Comparison of ENCODE assay signal across 1 cellular context in the genomic region with DNA sequence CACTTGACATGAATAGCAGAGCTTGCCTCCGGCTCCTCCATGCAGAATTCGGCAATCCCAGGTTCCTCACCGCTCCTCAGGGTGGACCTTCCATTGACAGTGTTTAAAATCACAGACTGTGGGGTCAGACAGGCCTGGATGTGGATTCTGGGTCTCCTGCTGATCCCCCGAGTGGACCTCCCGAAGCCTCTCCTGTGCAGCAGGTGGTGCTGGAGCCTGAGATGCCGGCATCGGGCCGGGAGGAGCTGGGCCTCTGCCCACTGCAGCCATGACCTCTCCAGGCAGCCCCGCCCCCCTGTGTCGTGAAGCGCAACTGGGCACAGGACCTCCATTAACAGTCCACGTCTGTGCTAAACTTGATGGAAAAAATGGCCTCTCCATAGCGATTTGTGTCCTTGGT.
TF ChIP-seq lines count a peak whose summit lies in the region.

No MANE protein-coding gene starts in this region.

TF ChIP-seq in GM23338, 12 proteins besides CTCF, POLR2A, EP300 and RAD21 (continued from another document):
- TF ChIP-seq, protein P1, sequence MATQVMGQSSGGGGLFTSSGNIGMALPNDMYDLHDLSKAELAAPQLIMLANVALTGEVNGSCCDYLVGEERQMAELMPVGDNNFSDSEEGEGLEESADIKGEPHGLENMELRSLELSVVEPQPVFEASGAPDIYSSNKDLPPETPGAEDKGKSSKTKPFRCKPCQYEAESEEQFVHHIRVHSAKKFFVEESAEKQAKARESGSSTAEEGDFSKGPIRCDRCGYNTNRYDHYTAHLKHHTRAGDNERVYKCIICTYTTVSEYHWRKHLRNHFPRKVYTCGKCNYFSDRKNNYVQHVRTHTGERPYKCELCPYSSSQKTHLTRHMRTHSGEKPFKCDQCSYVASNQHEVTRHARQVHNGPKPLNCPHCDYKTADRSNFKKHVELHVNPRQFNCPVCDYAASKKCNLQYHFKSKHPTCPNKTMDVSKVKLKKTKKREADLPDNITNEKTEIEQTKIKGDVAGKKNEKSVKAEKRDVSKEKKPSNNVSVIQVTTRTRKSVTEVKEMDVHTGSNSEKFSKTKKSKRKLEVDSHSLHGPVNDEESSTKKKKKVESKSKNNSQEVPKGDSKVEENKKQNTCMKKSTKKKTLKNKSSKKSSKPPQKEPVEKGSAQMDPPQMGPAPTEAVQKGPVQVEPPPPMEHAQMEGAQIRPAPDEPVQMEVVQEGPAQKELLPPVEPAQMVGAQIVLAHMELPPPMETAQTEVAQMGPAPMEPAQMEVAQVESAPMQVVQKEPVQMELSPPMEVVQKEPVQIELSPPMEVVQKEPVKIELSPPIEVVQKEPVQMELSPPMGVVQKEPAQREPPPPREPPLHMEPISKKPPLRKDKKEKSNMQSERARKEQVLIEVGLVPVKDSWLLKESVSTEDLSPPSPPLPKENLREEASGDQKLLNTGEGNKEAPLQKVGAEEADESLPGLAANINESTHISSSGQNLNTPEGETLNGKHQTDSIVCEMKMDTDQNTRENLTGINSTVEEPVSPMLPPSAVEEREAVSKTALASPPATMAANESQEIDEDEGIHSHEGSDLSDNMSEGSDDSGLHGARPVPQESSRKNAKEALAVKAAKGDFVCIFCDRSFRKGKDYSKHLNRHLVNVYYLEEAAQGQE (IDR thresholded peaks at IDR 0.05; ENCODE audit: unreplicated experiment) = no peak
- no peak for TF ChIP-seq STAT1 (IDR thresholded peaks at IDR 0.05; ENCODE audit: unreplicated experiment)
- no peak for TF ChIP-seq CREB1 (CRISPR knock-in tag; IDR thresholded peaks at IDR 0.05; ENCODE audit: low read depth)
- TF ChIP-seq, protein P2, sequence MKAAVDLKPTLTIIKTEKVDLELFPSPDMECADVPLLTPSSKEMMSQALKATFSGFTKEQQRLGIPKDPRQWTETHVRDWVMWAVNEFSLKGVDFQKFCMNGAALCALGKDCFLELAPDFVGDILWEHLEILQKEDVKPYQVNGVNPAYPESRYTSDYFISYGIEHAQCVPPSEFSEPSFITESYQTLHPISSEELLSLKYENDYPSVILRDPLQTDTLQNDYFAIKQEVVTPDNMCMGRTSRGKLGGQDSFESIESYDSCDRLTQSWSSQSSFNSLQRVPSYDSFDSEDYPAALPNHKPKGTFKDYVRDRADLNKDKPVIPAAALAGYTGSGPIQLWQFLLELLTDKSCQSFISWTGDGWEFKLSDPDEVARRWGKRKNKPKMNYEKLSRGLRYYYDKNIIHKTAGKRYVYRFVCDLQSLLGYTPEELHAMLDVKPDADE (IDR thresholded peaks at IDR 0.05) = no peak
- no peak for TF ChIP-seq EZH2 (IDR thresholded peaks at IDR 0.05; ENCODE audit: low read depth, unreplicated experiment)
- TF ChIP-seq ZNF114 (CRISPR knock-in tag; IDR thresholded peaks at IDR 0.05) = no peak
- no peak for TF ChIP-seq JUNB (IDR thresholded peaks at IDR 0.05; ENCODE audit: unreplicated experiment)
- TF ChIP-seq POLR2AphosphoS5 (IDR thresholded peaks at IDR 0.05; ENCODE audit: low read depth) = no peak
- no peak for TF ChIP-seq ZNF331 (CRISPR knock-in tag; IDR thresholded peaks at IDR 0.05; ENCODE audit: low read depth)
- no peak for TF ChIP-seq EZH2phosphoT487 (IDR thresholded peaks at IDR 0.05; ENCODE audit: unreplicated experiment)
- TF ChIP-seq, protein P3, sequence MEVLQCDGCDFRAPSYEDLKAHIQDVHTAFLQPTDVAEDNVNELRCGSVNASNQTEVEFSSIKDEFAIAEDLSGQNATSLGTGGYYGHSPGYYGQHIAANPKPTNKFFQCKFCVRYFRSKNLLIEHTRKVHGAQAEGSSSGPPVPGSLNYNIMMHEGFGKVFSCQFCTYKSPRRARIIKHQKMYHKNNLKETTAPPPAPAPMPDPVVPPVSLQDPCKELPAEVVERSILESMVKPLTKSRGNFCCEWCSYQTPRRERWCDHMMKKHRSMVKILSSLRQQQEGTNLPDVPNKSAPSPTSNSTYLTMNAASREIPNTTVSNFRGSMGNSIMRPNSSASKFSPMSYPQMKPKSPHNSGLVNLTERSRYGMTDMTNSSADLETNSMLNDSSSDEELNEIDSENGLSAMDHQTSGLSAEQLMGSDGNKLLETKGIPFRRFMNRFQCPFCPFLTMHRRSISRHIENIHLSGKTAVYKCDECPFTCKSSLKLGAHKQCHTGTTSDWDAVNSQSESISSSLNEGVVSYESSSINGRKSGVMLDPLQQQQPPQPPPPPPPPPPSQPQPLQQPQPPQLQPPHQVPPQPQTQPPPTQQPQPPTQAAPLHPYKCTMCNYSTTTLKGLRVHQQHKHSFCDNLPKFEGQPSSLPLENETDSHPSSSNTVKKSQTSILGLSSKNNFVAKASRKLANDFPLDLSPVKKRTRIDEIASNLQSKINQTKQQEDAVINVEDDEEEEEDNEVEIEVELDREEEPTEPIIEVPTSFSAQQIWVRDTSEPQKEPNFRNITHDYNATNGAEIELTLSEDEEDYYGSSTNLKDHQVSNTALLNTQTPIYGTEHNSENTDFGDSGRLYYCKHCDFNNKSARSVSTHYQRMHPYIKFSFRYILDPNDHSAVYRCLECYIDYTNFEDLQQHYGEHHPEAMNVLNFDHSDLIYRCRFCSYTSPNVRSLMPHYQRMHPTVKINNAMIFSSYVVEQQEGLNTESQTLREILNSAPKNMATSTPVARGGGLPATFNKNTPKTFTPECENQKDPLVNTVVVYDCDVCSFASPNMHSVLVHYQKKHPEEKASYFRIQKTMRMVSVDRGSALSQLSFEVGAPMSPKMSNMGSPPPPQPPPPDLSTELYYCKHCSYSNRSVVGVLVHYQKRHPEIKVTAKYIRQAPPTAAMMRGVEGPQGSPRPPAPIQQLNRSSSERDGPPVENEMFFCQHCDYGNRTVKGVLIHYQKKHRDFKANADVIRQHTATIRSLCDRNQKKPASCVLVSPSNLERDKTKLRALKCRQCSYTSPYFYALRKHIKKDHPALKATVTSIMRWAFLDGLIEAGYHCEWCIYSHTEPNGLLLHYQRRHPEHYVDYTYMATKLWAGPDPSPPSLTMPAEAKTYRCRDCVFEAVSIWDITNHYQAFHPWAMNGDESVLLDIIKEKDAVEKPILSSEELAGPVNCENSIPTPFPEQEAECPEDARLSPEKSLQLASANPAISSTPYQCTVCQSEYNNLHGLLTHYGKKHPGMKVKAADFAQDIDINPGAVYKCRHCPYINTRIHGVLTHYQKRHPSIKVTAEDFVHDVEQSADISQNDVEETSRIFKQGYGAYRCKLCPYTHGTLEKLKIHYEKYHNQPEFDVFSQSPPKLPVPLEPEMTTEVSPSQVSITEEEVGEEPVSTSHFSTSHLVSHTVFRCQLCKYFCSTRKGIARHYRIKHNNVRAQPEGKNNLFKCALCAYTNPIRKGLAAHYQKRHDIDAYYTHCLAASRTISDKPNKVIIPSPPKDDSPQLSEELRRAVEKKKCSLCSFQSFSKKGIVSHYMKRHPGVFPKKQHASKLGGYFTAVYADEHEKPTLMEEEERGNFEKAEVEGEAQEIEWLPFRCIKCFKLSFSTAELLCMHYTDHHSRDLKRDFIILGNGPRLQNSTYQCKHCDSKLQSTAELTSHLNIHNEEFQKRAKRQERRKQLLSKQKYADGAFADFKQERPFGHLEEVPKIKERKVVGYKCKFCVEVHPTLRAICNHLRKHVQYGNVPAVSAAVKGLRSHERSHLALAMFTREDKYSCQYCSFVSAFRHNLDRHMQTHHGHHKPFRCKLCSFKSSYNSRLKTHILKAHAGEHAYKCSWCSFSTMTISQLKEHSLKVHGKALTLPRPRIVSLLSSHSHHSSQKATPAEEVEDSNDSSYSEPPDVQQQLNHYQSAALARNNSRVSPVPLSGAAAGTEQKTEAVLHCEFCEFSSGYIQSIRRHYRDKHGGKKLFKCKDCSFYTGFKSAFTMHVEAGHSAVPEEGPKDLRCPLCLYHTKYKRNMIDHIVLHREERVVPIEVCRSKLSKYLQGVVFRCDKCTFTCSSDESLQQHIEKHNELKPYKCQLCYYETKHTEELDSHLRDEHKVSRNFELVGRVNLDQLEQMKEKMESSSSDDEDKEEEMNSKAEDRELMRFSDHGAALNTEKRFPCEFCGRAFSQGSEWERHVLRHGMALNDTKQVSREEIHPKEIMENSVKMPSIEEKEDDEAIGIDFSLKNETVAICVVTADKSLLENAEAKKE (CRISPR knock-in tag; IDR thresholded peaks at IDR 0.05) = no peak
TF ChIP-seq in GM23338: peak in this region for 0.
